In the genomic region with DNA sequence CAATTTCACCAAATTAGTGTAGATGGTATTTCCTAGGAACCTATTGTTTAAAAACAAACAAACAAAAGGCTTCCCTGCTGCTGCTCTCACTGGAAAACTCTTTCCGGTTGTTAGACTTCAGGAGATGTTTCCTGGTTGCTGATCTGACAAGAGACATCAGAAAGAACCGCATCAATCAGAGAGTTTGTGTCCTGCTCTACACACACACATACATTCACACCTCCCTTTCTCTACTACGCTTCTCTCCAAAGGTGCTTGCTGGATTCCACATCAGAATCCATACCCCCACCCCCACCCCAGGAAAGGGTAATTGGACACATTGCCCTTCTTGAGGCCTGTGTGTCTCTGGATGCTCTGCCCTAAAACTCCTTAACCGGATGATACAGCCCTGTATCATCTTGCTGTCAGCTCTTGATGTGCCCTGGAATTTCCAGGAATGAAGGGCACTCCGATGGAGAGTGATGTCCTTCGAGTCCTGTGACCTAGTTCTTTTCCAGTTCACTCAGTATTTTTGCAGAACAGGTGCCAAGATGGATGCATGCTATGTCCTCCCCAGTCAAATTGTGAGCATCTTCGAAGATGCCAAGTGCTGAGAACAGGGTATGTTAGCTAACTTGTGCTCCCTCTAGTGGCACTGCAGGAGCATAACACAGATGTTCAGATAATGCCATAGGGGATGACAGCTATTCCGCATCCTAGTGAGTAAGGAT, we compare ENCODE assay signal across 8 cellular contexts.
DNase-seq lines count a peak whose midpoint lies in the region; ATAC-seq and TF ChIP-seq lines count a peak whose summit lies in the region.

No MANE protein-coding gene starts in this region.

- DNase-seq in CD4-positive, alpha-beta memory T cell, result peak in 4 of 5 donors; percentile 28 to 44 (median 34)
- DNase-seq in NCI-H2196 treated with DMSO at 0.1 percent for 48 hours (lab: John Stamatoyannopoulos, UW; ENCODE audit: unreplicated experiment), result peak; percentile 31
- DNase-seq in activated CD4-positive, CD25-positive, alpha-beta regulatory T cell treated with anti-CD3 and anti-CD28 coated beads, Interleukin-2, amount 50 U/mL, for 72 hours, result peak; percentile 28
- peak; percentile 79 for DNase-seq in epithelial cell of esophagus (ENCODE audit: low read depth)
- DNase-seq in middle frontal gyrus (ENCODE audit: extremely low spot score, low spot score), result peak; percentile 81
- DNase-seq in tibial artery, result no peak

- H3K27ac ChIP-seq in CD4-positive, alpha-beta memory T cell (ENCODE audit: low read depth, low read length), result no peak overlapping the region
- H3K27ac ChIP-seq in tibial artery, result no peak overlapping the region

- H3K36me3 Mint-ChIP-seq in CD4-positive, alpha-beta memory T cell, result no peaks in the 10 kb centered on the region

- H3K36me3 ChIP-seq in CD4-positive, alpha-beta memory T cell (ENCODE audit: insufficient read depth, low read length), result no peaks in the 10 kb centered on the region
- no peaks in the 10 kb centered on the region for H3K36me3 ChIP-seq in tibial artery

- H3K9me3 ChIP-seq in CD4-positive, alpha-beta memory T cell (ENCODE audit: control insufficient read depth in 1 of 2, low read length in 2 of 2), result no peaks in the 10 kb centered on the region
- no peaks in the 10 kb centered on the region for H3K9me3 ChIP-seq in tibial artery

- TF ChIP-seq CTCF in epithelial cell of esophagus (IDR thresholded peaks at IDR 0.05; ENCODE audit: insufficient read depth, low read depth, low read length, missing control alignments) (peak; percentile 99), tibial artery (IDR thresholded peaks at IDR 0.05) (peak; percentile 80 to 81)

- peaks cover 9 to 18% of the 10 kb centered on the region in 2 donors for H3K27me3 Mint-ChIP-seq in CD4-positive, alpha-beta memory T cell

- intact Hi-C loops in CD4-positive, alpha-beta memory T cell (cut with micrococcal nuclease), result loop anchor here (1.0 to 2.0 kb wide), 2 partner anchors 348 to 396 kb away; no protein-coding TSS in a partner anchor
- intact Hi-C loops in tibial artery (cut with DNase I; ENCODE audit: low total_unique reads), result no loop called here

- H3K4me1 Mint-ChIP-seq in CD4-positive, alpha-beta memory T cell, result no peaks in the 10 kb centered on the region

- no peak overlapping the region for H3K4me3 ChIP-seq in CD4-positive, alpha-beta memory T cell (ENCODE audit: low read length in 2 of 2)
- H3K4me3 ChIP-seq in epithelial cell of esophagus (ENCODE audit: low read length) (no peak overlapping the region), tibial artery (no peak overlapping the region)

- H3K9me3 Mint-ChIP-seq in CD4-positive, alpha-beta memory T cell, result peaks cover 0 to 14% (median 5%) of the 10 kb centered on the region in 8 donors

- ATAC-seq in GM19023 (IDR thresholded peaks at IDR 0.05; ENCODE audit: unreplicated experiment), result peak; percentile 85
- ATAC-seq in HG03159 (IDR thresholded peaks at IDR 0.05; ENCODE audit: unreplicated experiment), result peak; percentile 97

- no peak overlapping the region for H3K4me3 Mint-ChIP-seq in CD4-positive, alpha-beta memory T cell

- no peaks in the 10 kb centered on the region for H3K4me1 ChIP-seq in CD4-positive, alpha-beta memory T cell (ENCODE audit: insufficient read depth, low read length)
- H3K4me1 ChIP-seq in tibial artery, result no peaks in the 10 kb centered on the region

- CTCF ChIA-PET in CD4-positive, alpha-beta memory T cell (lab: Charles Lee; ENCODE audit: partially characterized antibody), result interaction anchor here (0.7 to 2.0 kb wide), 7 partner anchors 9 to 487 kb away, joined by 3 to 16 read pairs (median 4); no protein-coding TSS in a partner anchor

- POLR2A ChIA-PET in CD4-positive, alpha-beta memory T cell (lab: Charles Lee; ENCODE audit: partially characterized antibody), result no interaction called here

- H3K27me3 ChIP-seq in CD4-positive, alpha-beta memory T cell (ENCODE audit: insufficient read depth, low read length), result no peaks in the 10 kb centered on the region
- H3K27me3 ChIP-seq in tibial artery, result peaks cover 0 to 5% of the 10 kb centered on the region in 2 donors

- no peak overlapping the region for H3K27ac Mint-ChIP-seq in CD4-positive, alpha-beta memory T cell

Comparison
In these comparisons a context has a peak if more than half of its experiments do, and no peak if none do; other contexts are left out.
1. DNase-seq: peak in CD4-positive, alpha-beta memory T cell (4 of 5), NCI-H2196 treated with DMSO at 0.1 percent for 48 hours (single experiment), activated CD4-positive, CD25-positive, alpha-beta regulatory T cell treated with anti-CD3 and anti-CD28 coated beads, Interleukin-2, amount 50 U/mL, for 72 hours (single experiment), epithelial cell of esophagus (single experiment) and middle frontal gyrus (single experiment); none in tibial artery (0 of 2).